In the genomic region with DNA sequence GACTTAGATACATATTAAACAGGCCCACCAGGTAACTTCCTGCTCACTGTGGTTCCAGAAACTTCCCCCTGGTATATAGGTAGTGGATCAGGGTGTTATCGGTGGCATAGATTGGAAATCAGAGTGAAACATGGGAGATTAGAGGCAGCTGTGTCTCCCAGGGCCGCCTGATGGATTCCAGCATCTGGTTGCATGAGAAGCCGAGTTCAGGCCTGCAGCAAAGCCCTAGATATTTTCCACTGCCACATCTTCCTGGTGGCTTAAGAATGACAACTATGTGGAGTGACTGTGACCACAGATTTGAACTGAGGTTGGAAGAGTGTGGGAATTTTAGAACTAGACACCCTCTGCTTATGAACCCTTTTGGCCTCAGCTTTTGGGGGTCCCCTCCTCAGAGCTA, we compare ENCODE assay signal across 32 cellular contexts.
"Had no signal": no experiment of that assay in that cellular context is flagged by ENCODE, and none has a peak within 500 bp of the region (broad histone marks: within the 10 kb centered on the region; RNA-seq: fewer than 3 reads in every experiment).

No MANE protein-coding gene starts in this region.

- H3K27ac Mint-ChIP-seq: activated CD4-positive, alpha-beta memory T cell treated with anti-CD3 and anti-CD28 coated beads for 36 hours; activated naive CD4-positive, alpha-beta T cell treated with anti-CD3 and anti-CD28 coated beads, Interleukin-2, amount 50 U/mL, for 24 hours; activated T-cell treated with anti-CD3 and anti-CD28 coated beads, Interleukin-2, amount 50 U/mL, for 24 hours; effector memory CD8-positive, alpha-beta T cell; naive B cell; nephron progenitor cell; stimulated activated effector memory CD8-positive, alpha-beta T cell treated with anti-CD3 and anti-CD28 coated beads, Interleukin-12 subunit alpha, Interleukin-12 subunit beta, amount 100 ng/mL, for 72 hours; stimulated activated naive CD8-positive, alpha-beta T cell treated with anti-CD3 and anti-CD28 coated beads, Interleukin-15, Interleukin-2, amounts not matched to agents 100 ng/mL and 50 ng/mL, for 24 hours; T-helper 1 cell treated with Interleukin-12 subunit alpha and Interleukin-12 subunit beta and Interleukin-4 antibody, amounts not matched to agents 30 μg/mL and 1 μg/mL, for 36 hours had no signal

- H3K36me3 ChIP-seq: heart left ventricle, left lung, lower lobe of right lung, neutrophil, right lobe of liver, thoracic aorta, uterus, WERI-Rb-1 had no signal

- H3K4me3 ChIP-seq: body of pancreas, coronary artery, dorsolateral prefrontal cortex, heart left ventricle, left lung, lower lobe of right lung, right lobe of liver, skin epidermis, thoracic aorta, uterus had no signal

- H3K27me3 Mint-ChIP-seq: activated CD4-positive, alpha-beta memory T cell treated with anti-CD3 and anti-CD28 coated beads for 36 hours; stimulated activated naive CD8-positive, alpha-beta T cell treated with anti-CD3 and anti-CD28 coated beads, Interleukin-15, Interleukin-2, amounts not matched to agents 100 ng/mL and 50 ng/mL, for 24 hours had no signal

- DNase-seq: activated CD4-positive, alpha-beta memory T cell treated with anti-CD3 and anti-CD28 coated beads for 36 hours; activated CD4-positive, alpha-beta T cell treated with anti-CD3 and anti-CD28 coated beads for 48 hours; activated CD8-positive, alpha-beta memory T cell treated with anti-CD3 and anti-CD28 coated beads, Interleukin-2, amount 50 U/mL, for 48 hours; activated gamma-delta T cell treated with Interleukin-2 at 50 U/mL for 16 hours; activated T-cell treated with anti-CD3 and anti-CD28 coated beads, Interleukin-2, amount 50 U/mL, for 24 hours; body of pancreas; dorsolateral prefrontal cortex; effector memory CD8-positive, alpha-beta T cell; foreskin fibroblast; heart left ventricle; left lung; lower lobe of right lung; mesenchymal stem cell; naive B cell; nephron progenitor cell; right lobe of liver; stimulated activated CD4-positive, alpha-beta T cell treated with anti-CD3 and anti-CD28 coated beads, Interleukin-12 subunit alpha, Interleukin-12 subunit beta, amount 100 ng/mL, for 4 hours; stimulated activated CD4-positive, alpha-beta T cell treated with anti-CD3 and anti-CD28 coated beads, Interleukin-4, amount 100 ng/mL, for 1 hour; T1000; uterus; WERI-Rb-1 had no signal

- ATAC-seq: activated CD4-positive, CD25-positive, alpha-beta regulatory T cell treated with anti-CD3 and anti-CD28 coated beads, Interleukin-2, amount 50 U/mL, for 24 hours; body of pancreas; effector memory CD8-positive, alpha-beta T cell; esophagus mucosa; heart left ventricle; left lung; lower lobe of right lung; right lobe of liver; stimulated activated effector memory CD8-positive, alpha-beta T cell treated with anti-CD3 and anti-CD28 coated beads, Interleukin-12 subunit alpha, Interleukin-12 subunit beta, amount 100 ng/mL, for 72 hours had no signal

- H3K4me3 Mint-ChIP-seq: activated CD4-positive, alpha-beta memory T cell treated with anti-CD3 and anti-CD28 coated beads for 36 hours; activated naive CD4-positive, alpha-beta T cell treated with anti-CD3 and anti-CD28 coated beads, Interleukin-2, amount 50 U/mL, for 24 hours; activated T-cell treated with anti-CD3 and anti-CD28 coated beads, Interleukin-2, amount 50 U/mL, for 24 hours; effector memory CD8-positive, alpha-beta T cell; naive B cell; nephron progenitor cell; stimulated activated effector memory CD8-positive, alpha-beta T cell treated with anti-CD3 and anti-CD28 coated beads, Interleukin-12 subunit alpha, Interleukin-12 subunit beta, amount 100 ng/mL, for 72 hours; stimulated activated naive CD8-positive, alpha-beta T cell treated with anti-CD3 and anti-CD28 coated beads, Interleukin-15, Interleukin-2, amounts not matched to agents 100 ng/mL and 50 ng/mL, for 24 hours; T-helper 1 cell treated with Interleukin-12 subunit alpha and Interleukin-12 subunit beta and Interleukin-4 antibody, amounts not matched to agents 30 μg/mL and 1 μg/mL, for 36 hours had no signal

- H3K27me3 ChIP-seq: body of pancreas, heart left ventricle, left lung, neutrophil, right lobe of liver, uterus had no signal

- H3K27ac ChIP-seq: body of pancreas, coronary artery, dorsolateral prefrontal cortex, heart left ventricle, left lung, lower lobe of right lung, neutrophil, right lobe of liver, skin epidermis, thoracic aorta, uterus, WERI-Rb-1 had no signal

- H3K4me1 Mint-ChIP-seq: activated naive CD4-positive, alpha-beta T cell treated with anti-CD3 and anti-CD28 coated beads, Interleukin-2, amount 50 U/mL, for 24 hours; naive B cell; stimulated activated effector memory CD8-positive, alpha-beta T cell treated with anti-CD3 and anti-CD28 coated beads, Interleukin-12 subunit alpha, Interleukin-12 subunit beta, amount 100 ng/mL, for 72 hours had no signal

- H3K36me3 Mint-ChIP-seq: activated CD4-positive, alpha-beta memory T cell treated with anti-CD3 and anti-CD28 coated beads for 36 hours; activated naive CD4-positive, alpha-beta T cell treated with anti-CD3 and anti-CD28 coated beads, Interleukin-2, amount 50 U/mL, for 24 hours; naive B cell; stimulated activated effector memory CD8-positive, alpha-beta T cell treated with anti-CD3 and anti-CD28 coated beads, Interleukin-12 subunit alpha, Interleukin-12 subunit beta, amount 100 ng/mL, for 72 hours had no signal

- H3K4me1 ChIP-seq: body of pancreas, left lung, lower lobe of right lung, right lobe of liver, uterus had no signal

- H3K9me3 ChIP-seq: body of pancreas, heart left ventricle, left lung, lower lobe of right lung, neutrophil, right lobe of liver, thoracic aorta, uterus had no signal

- FAIRE-seq: endothelial cell of umbilical vein had no signal

- H3K9me3 Mint-ChIP-seq: activated CD4-positive, alpha-beta memory T cell treated with anti-CD3 and anti-CD28 coated beads for 36 hours; activated naive CD4-positive, alpha-beta T cell treated with anti-CD3 and anti-CD28 coated beads, Interleukin-2, amount 50 U/mL, for 24 hours; activated T-cell treated with anti-CD3 and anti-CD28 coated beads, Interleukin-2, amount 50 U/mL, for 24 hours; effector memory CD8-positive, alpha-beta T cell; naive B cell; nephron progenitor cell; stimulated activated effector memory CD8-positive, alpha-beta T cell treated with anti-CD3 and anti-CD28 coated beads, Interleukin-12 subunit alpha, Interleukin-12 subunit beta, amount 100 ng/mL, for 72 hours; stimulated activated naive CD8-positive, alpha-beta T cell treated with anti-CD3 and anti-CD28 coated beads, Interleukin-15, Interleukin-2, amounts not matched to agents 100 ng/mL and 50 ng/mL, for 24 hours; T-helper 1 cell treated with Interleukin-12 subunit alpha and Interleukin-12 subunit beta and Interleukin-4 antibody, amounts not matched to agents 30 μg/mL and 1 μg/mL, for 36 hours had no signal
